In the genomic region with DNA sequence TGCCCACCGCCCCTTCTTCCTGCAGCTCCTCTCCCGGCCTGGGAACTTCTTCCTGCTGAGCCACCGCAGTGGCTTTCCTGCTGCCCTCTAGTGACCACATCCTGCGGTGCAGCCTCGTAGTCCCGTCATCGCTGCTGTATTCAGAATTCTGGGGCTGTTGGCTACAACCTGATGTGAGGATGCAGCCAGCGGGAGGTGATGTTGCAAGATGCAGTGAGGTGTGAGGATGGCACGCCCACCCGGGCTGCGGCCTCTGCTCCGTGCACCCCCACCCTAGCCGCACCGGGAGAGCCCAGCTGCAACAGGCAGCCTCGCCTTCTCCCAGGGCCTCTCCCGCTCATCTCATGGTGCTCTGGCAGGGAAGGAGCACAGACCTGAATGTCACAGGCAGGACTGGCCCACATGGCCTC, we compare ENCODE assay signal across 1 cellular context.
TF ChIP-seq lines count a peak whose summit lies in the region.

No MANE protein-coding gene starts in this region.

TF ChIP-seq in GM12878, 131 proteins besides CTCF, POLR2A, EP300 and RAD21:
- TF ChIP-seq, protein P1, sequence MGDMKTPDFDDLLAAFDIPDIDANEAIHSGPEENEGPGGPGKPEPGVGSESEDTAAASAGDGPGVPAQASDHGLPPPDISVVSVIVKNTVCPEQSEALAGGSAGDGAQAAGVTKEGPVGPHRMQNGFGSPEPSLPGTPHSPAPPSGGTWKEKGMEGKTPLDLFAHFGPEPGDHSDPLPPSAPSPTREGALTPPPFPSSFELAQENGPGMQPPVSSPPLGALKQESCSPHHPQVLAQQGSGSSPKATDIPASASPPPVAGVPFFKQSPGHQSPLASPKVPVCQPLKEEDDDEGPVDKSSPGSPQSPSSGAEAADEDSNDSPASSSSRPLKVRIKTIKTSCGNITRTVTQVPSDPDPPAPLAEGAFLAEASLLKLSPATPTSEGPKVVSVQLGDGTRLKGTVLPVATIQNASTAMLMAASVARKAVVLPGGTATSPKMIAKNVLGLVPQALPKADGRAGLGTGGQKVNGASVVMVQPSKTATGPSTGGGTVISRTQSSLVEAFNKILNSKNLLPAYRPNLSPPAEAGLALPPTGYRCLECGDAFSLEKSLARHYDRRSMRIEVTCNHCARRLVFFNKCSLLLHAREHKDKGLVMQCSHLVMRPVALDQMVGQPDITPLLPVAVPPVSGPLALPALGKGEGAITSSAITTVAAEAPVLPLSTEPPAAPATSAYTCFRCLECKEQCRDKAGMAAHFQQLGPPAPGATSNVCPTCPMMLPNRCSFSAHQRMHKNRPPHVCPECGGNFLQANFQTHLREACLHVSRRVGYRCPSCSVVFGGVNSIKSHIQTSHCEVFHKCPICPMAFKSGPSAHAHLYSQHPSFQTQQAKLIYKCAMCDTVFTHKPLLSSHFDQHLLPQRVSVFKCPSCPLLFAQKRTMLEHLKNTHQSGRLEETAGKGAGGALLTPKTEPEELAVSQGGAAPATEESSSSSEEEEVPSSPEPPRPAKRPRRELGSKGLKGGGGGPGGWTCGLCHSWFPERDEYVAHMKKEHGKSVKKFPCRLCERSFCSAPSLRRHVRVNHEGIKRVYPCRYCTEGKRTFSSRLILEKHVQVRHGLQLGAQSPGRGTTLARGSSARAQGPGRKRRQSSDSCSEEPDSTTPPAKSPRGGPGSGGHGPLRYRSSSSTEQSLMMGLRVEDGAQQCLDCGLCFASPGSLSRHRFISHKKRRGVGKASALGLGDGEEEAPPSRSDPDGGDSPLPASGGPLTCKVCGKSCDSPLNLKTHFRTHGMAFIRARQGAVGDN (IDR thresholded peaks at IDR 0.05) = no peak
- TF ChIP-seq RUNX3 (IDR thresholded peaks at IDR 0.05; ENCODE audit: low read length) = peak; percentile 87
- TF ChIP-seq SREBF1 (IDR thresholded peaks at IDR 0.05; ENCODE audit: low read length) = no peak
- 0 out of 2 replicates have a peak, but pooled peaks have one; percentile 22 for TF ChIP-seq YY1 (IDR thresholded peaks at IDR 0.05; ENCODE audit: low read depth, low read length)
- no peak for TF ChIP-seq RB1 (IDR thresholded peaks at IDR 0.05; ENCODE audit: borderline replicate concordance)
- TF ChIP-seq SMC3 (IDR thresholded peaks at IDR 0.05; ENCODE audit: borderline replicate concordance, low read length) = peak; percentile 73; the same call in 1 of the 2 replicates
- TF ChIP-seq STAT1 (conservative IDR thresholded peaks at IDR 0.05) = no peak
- TF ChIP-seq, protein P2, sequence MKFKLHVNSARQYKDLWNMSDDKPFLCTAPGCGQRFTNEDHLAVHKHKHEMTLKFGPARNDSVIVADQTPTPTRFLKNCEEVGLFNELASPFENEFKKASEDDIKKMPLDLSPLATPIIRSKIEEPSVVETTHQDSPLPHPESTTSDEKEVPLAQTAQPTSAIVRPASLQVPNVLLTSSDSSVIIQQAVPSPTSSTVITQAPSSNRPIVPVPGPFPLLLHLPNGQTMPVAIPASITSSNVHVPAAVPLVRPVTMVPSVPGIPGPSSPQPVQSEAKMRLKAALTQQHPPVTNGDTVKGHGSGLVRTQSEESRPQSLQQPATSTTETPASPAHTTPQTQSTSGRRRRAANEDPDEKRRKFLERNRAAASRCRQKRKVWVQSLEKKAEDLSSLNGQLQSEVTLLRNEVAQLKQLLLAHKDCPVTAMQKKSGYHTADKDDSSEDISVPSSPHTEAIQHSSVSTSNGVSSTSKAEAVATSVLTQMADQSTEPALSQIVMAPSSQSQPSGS (IDR thresholded peaks at IDR 0.05; ENCODE audit: low read length) = no peak
- no peak for TF ChIP-seq NR2F1 (conservative IDR thresholded peaks at IDR 0.05)
- TF ChIP-seq CREM (IDR thresholded peaks at IDR 0.05; ENCODE audit: low read depth) = no peak
- no peak for TF ChIP-seq HDGF (IDR thresholded peaks at IDR 0.05)
- no peak for TF ChIP-seq IKZF1 (conservative IDR thresholded peaks at IDR 0.05)
- TF ChIP-seq ASH2L (IDR thresholded peaks at IDR 0.05; ENCODE audit: borderline replicate concordance, low read depth) = no peak
- TF ChIP-seq NFYA (IDR thresholded peaks at IDR 0.05; ENCODE audit: borderline replicate concordance, low read depth, low read length) = no peak
TF ChIP-seq in GM12878: peak in this region for 3.
